In the genomic region with DNA sequence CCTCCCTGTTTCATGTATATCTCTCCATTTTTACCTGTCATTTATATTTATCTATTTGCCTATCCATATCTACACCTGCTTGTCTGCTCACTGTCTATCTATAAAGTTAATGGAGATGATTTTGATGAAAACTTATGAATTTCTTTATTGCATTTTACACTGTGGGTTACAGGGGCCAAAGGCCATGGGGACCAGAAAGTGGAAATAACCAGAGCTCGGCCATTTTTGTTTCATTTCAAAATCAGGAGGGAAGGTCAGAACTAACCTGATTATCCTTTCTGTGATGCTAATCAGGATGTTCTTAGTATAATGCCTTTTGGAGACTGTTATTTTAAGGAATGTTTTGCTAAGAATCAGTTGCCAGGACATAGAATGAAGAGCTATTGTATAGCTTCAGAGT, we compare ENCODE assay signal across 14 cellular contexts.
"Had no signal": no experiment of that assay in that cellular context is flagged by ENCODE, and none has a peak within 500 bp of the region (broad histone marks: within the 10 kb centered on the region; RNA-seq: fewer than 3 reads in every experiment).

No MANE protein-coding gene starts in this region.

- H3K4me3 Mint-ChIP-seq: stimulated activated memory B cell treated with anti-CD40 and anti-IgM and Interleukin-4, amounts not matched to agents 10 μg/mL and 1 μg/mL and 100 μg/mL, for 72 hours had no signal

- H3K27me3 ChIP-seq: ascending aorta, breast epithelium, gastrocnemius medialis, left lung, neutrophil, tibial nerve, vagina had no signal

- H3K4me3 ChIP-seq: ascending aorta, breast epithelium, gastrocnemius medialis, left lung, SK-N-MC, tibial nerve, vagina had no signal

- DNase-seq: activated CD4-positive, alpha-beta T cell treated with anti-CD3 and anti-CD28 coated beads, Interleukin-2, amount 50 U/mL, for 1 hour; activated gamma-delta T cell treated with Interleukin-2 at 50 U/mL for 16 hours; activated T-cell treated with anti-CD3 and anti-CD28 coated beads, Interleukin-2, amount 50 U/mL, for 1 hour; gastrocnemius medialis; left lung; mammary epithelial cell; stimulated activated CD4-positive, alpha-beta T cell treated with anti-CD3 and anti-CD28 coated beads, Interleukin-2, amount 100 ng/mL, for 48 hours had no signal

- H3K9me3 ChIP-seq: ascending aorta, breast epithelium, gastrocnemius medialis, left lung, neutrophil, tibial nerve, vagina had no signal

- H3K9me3 Mint-ChIP-seq: stimulated activated memory B cell treated with anti-CD40 and anti-IgM and Interleukin-4, amounts not matched to agents 10 μg/mL and 1 μg/mL and 100 μg/mL, for 72 hours had no signal

- ATAC-seq: gastrocnemius medialis; left lung; stimulated activated memory B cell treated with anti-CD40 and anti-IgM and Interleukin-4, amounts not matched to agents 10 μg/mL and 1 μg/mL and 100 μg/mL, for 72 hours had no signal

- H3K27me3 Mint-ChIP-seq: stimulated activated memory B cell treated with anti-CD40 and anti-IgM and Interleukin-4, amounts not matched to agents 10 μg/mL and 1 μg/mL and 100 μg/mL, for 72 hours had no signal

- H3K36me3 ChIP-seq: breast epithelium, gastrocnemius medialis, left lung, neutrophil, tibial nerve, vagina had no signal

- H3K27ac ChIP-seq: ascending aorta, breast epithelium, gastrocnemius medialis, left lung, neutrophil, SK-N-MC, tibial nerve, vagina had no signal
